23 cellular contexts compared by ENCODE assay signal in genomic region chr14:77014734-77015133, GRCh38. TPM values are rescaled to one million over a fixed set of nuclear protein-coding genes. Genes with fewer than 3 reads are reported as not detected.
A peak's percentile ranks its signal among the peaks of the same experiment; 100 is the strongest.
DNase-seq lines count a peak whose midpoint lies in the region; ATAC-seq and TF ChIP-seq lines count a peak whose summit lies in the region.
"Had no signal": no experiment of that assay in that cellular context is flagged by ENCODE, and none has a peak within 500 bp of the region (broad histone marks: within the 10 kb centered on the region; RNA-seq: fewer than 3 reads in every experiment).

No MANE protein-coding gene starts in this region.

- H3K18ac ChIP-seq in neuronal stem cell (ENCODE audit: low read length) = no peak overlapping the region

- H3K79me1 ChIP-seq in neuronal stem cell (ENCODE audit: low read depth, low read length) = no peaks in the 10 kb centered on the region

- H3K27ac ChIP-seq in cardiac muscle cell (peak overlapping the region; percentile 89), duodenal mucosa (ENCODE audit: low read depth, low read length) (peak overlapping the region; percentile 14), neuronal stem cell (replicated peaks; ENCODE audit: low read length) (no peak overlapping the region), tibial nerve (peak overlapping the region in 3 of 4 donors; percentile 9 to 66 (median 44))
- H3K27ac ChIP-seq: spleen had no signal

- H3K4me2 ChIP-seq in neuronal stem cell (ENCODE audit: insufficient read depth, low read length, poor library complexity, severe bottlenecking) = no peak overlapping the region

- no peak overlapping the region for H2BK15ac ChIP-seq in neuronal stem cell (ENCODE audit: low read length)

- H3K36me3 ChIP-seq in cardiac muscle cell (no peaks in the 10 kb centered on the region), duodenal mucosa (ENCODE audit: control insufficient read depth in 1 of 2, insufficient read depth in 2 of 2, low read length in 2 of 2) (no peaks in the 10 kb centered on the region), neuronal stem cell (replicated peaks in 1 of 2; ENCODE audit: control insufficient read depth in 2 of 2, insufficient read depth in 2 of 2, low read length in 2 of 2) (no peaks in the 10 kb centered on the region), tibial nerve (no peaks in the 10 kb centered on the region)
- H3K36me3 ChIP-seq: spleen had no signal

- no peak overlapping the region for H3K4me3 ChIP-seq in cardiac muscle cell
- no peak overlapping the region for H3K4me3 ChIP-seq in duodenal mucosa (ENCODE audit: low read depth in 1 of 2, low read length in 2 of 2)
- no peak overlapping the region for H3K4me3 ChIP-seq in neuronal stem cell (ENCODE audit: low read length in 2 of 2)
- no peak overlapping the region for H3K4me3 ChIP-seq in tibial nerve
- H3K4me3 ChIP-seq: lung, spleen, testis had no signal

- TF ChIP-seq CTCF in cardiac muscle cell (IDR thresholded peaks at IDR 0.05; ENCODE audit: low read depth, low read length) (no peak), tibial nerve (IDR thresholded peaks at IDR 0.05) (no peak)

- H3K9ac ChIP-seq in duodenal mucosa (ENCODE audit: low read depth in 1 of 2, low read length in 2 of 2) (no peak overlapping the region), neuronal stem cell (ENCODE audit: low read depth, low read length, poor library complexity) (no peak overlapping the region)

- WGBS in neuronal stem cell (ENCODE audit: extremely low coverage in 2 of 2, insufficient read length in 2 of 2, insufficient replicate concordance in 1 of 2), 2 donors = no CpG with 5 or more reads among the region's 7 CpGs
- 88 to 92% methylated on average over 7 of the region's 7 CpGs for WGBS in tibial nerve, 2 donors

- DNase-seq in cardiac muscle cell (ENCODE audit: low read depth in 1 of 2, low spot score in 1 of 2) (no peak), Right ventricle myocardium inferior (ENCODE audit: missing footprints) (no peak), neuronal stem cell (ENCODE audit: low spot score) (no peak), tibial nerve (ENCODE audit: low spot score in 2 of 2) (no peak), H4 (ENCODE audit: low spot score) (no peak), SKM-1 treated with dmso at 0.1 percent for 144 hours (lab: John Stamatoyannopoulos, UW; ENCODE audit: unreplicated experiment) (no peak)
- DNase-seq: activated CD4-positive, alpha-beta T cell treated with anti-CD3 and anti-CD28 coated beads, Interleukin-2, amount 10 ng/mL, durations not matched to agents 24 days and 14 days; activated naive CD8-positive, alpha-beta T cell treated with anti-CD3 and anti-CD28 coated beads, Interleukin-2, amount 10 ng/mL, durations not matched to agents 7 days and 5 days; CD4-positive, alpha-beta memory T cell; DMS153; effector memory CD4-positive, alpha-beta T cell; HFFc6; NCI-H1105; NCI-H2029; NCI-H2227 treated with DMSO at 0.1 percent for 48 hours; spleen; stimulated activated CD4-positive, alpha-beta T cell treated with anti-CD3 and anti-CD28 coated beads, Interleukin-2, amount 100 ng/mL, for 48 hours; T-helper 17 cell had no signal

- TF ChIP-seq EP300 in tibial nerve (IDR thresholded peaks at IDR 0.05) = no peak

- no peak for TF ChIP-seq POLR2A in tibial nerve (IDR thresholded peaks at IDR 0.05)

- H4K8ac ChIP-seq in neuronal stem cell (ENCODE audit: low read depth, low read length) = no peak overlapping the region

- peaks cover 10% of the 10 kb centered on the region for H3K4me1 ChIP-seq in cardiac muscle cell (ENCODE audit: low read depth)
- H3K4me1 ChIP-seq in duodenal mucosa (ENCODE audit: control insufficient read depth in 1 of 2, insufficient read depth in 2 of 2, low read length in 2 of 2) = peaks cover 9 to 16% of the 10 kb centered on the region in 2 donors
- H3K4me1 ChIP-seq in neuronal stem cell (ENCODE audit: control insufficient read depth in 2 of 2, insufficient read depth in 1 of 2, low read depth in 1 of 2, low read length in 2 of 2) = peaks cover 8% of the 10 kb centered on the region in 2 donors
- peaks cover 0 to 40% (median 8%) of the 10 kb centered on the region in 4 donors for H3K4me1 ChIP-seq in tibial nerve

- ATAC-seq in Right ventricle myocardium inferior = no peak
- ATAC-seq in GM18511 (IDR thresholded peaks at IDR 0.05; ENCODE audit: unreplicated experiment) = no peak
- ATAC-seq: stimulated activated memory B cell treated with anti-CD40 and anti-IgM and Interleukin-4, amounts not matched to agents 10 μg/mL and 1 μg/mL and 100 μg/mL, for 72 hours; T-helper 17 cell had no signal

- H3K27me3 ChIP-seq in cardiac muscle cell (no peaks in the 10 kb centered on the region), duodenal mucosa (ENCODE audit: control insufficient read depth in 1 of 2, insufficient read depth in 2 of 2, low read length in 2 of 2) (no peaks in the 10 kb centered on the region), neuronal stem cell (ENCODE audit: control insufficient read depth in 3 of 3, insufficient read depth in 3 of 3, low read depth in 1 of 3, low read length in 3 of 3) (peaks cover 0 to 10% (median 0%) of the 10 kb centered on the region in 3 experiments), tibial nerve (no peaks in the 10 kb centered on the region)
- H3K27me3 ChIP-seq: spleen, testis had no signal

- no peak overlapping the region for H4K91ac ChIP-seq in neuronal stem cell (ENCODE audit: low read depth, low read length, poor library complexity)

- no peak overlapping the region for H2BK12ac ChIP-seq in neuronal stem cell (ENCODE audit: low read length)

- H3K9me3 ChIP-seq in cardiac muscle cell (ENCODE audit: low read depth) = no peaks in the 10 kb centered on the region
- no peaks in the 10 kb centered on the region for H3K9me3 ChIP-seq in duodenal mucosa (ENCODE audit: control insufficient read depth in 1 of 2, low read length in 2 of 2)
- no peaks in the 10 kb centered on the region for H3K9me3 ChIP-seq in neuronal stem cell (replicated peaks in 1 of 2; ENCODE audit: control insufficient read depth in 2 of 2, insufficient read depth in 1 of 2, low read depth in 1 of 2, low read length in 2 of 2)
- no peaks in the 10 kb centered on the region for H3K9me3 ChIP-seq in tibial nerve
- H3K9me3 ChIP-seq: spleen, testis had no signal

- H3K14ac ChIP-seq in neuronal stem cell (ENCODE audit: low read length) = no peak overlapping the region

- no peak overlapping the region for H2AFZ ChIP-seq in neuronal stem cell (ENCODE audit: low read length)

- H3K23ac ChIP-seq in neuronal stem cell (ENCODE audit: low read depth, low read length, poor library complexity) = no peak overlapping the region

- no peak overlapping the region for H2BK120ac ChIP-seq in neuronal stem cell (ENCODE audit: low read depth, low read length)

- intact Hi-C loops in Right ventricle myocardium inferior (cut with DNase I) = no loop called here

- H2AK5ac ChIP-seq in neuronal stem cell (ENCODE audit: low read depth, low read length) = no peak overlapping the region

- no peak overlapping the region for H3K4ac ChIP-seq in neuronal stem cell (ENCODE audit: low read length)

- peak overlapping the region; percentile 57 for H2BK5ac ChIP-seq in neuronal stem cell (ENCODE audit: low read length)

RNA-seq across cellular contexts. Expression of gene IRF2BPL, which starts 13.8 kb away (rescaled TPM):
- total RNA-seq in cardiac muscle cell = 128 and 185 TPM in 2 replicates
- polyA plus RNA-seq in cardiac muscle cell = 43.7 and 88.2 TPM in 2 replicates
- total RNA-seq in Right ventricle myocardium inferior = 41.1 TPM
- 12.3 TPM for polyA plus RNA-seq in neuronal stem cell (2013, experiment 1 of 2)
- 12.4 TPM for polyA plus RNA-seq in neuronal stem cell (2013, experiment 2 of 2)
- 10 to 100 TPM; 52.4 to 69.2 (median 60.7) TPM for total RNA-seq in tibial nerve
- 8.7 and 17.5 TPM in 2 replicates for total RNA-seq in H4 (2014; rRNA removed; shearing (Covaris generic))
